In genomic region chr9:19173598-19174125, GRCh38 we compare ENCODE assay signal across 1 cellular context.
TF ChIP-seq lines count a peak whose summit lies in the region.

No MANE protein-coding gene starts in this region.

TF ChIP-seq in HepG2, 621 proteins besides CTCF, POLR2A, EP300 and RAD21 (continued from another document and continues in another):
- peak in 1 of 2 experiments; percentile 22; a peak in 1 of 4 replicates for TF ChIP-seq REST (IDR thresholded peaks at IDR 0.05; ENCODE audit: borderline replicate concordance in 1 of 2, low read depth in 1 of 2, low read length in 2 of 2)
- 0 out of 2 replicates have a peak, but pooled peaks have one; percentile 8 for TF ChIP-seq STAG1 (CRISPR knock-in tag; IDR thresholded peaks at IDR 0.05)
- TF ChIP-seq ZNF710 (CRISPR knock-in tag; IDR thresholded peaks at IDR 0.05; ENCODE audit: borderline replicate concordance), result no peak
- TF ChIP-seq POLR2AphosphoS2 (IDR thresholded peaks at IDR 0.05; ENCODE audit: low read depth, low read length), result no peak
- TF ChIP-seq SOX5 (CRISPR knock-in tag; IDR thresholded peaks at IDR 0.05; ENCODE audit: borderline replicate concordance), result peak; percentile 74; the same call in 1 of the 2 replicates
- no peak for TF ChIP-seq ETS1 (CRISPR knock-in tag; IDR thresholded peaks at IDR 0.05)
- no peak for TF ChIP-seq FOXP1 (IDR thresholded peaks at IDR 0.05)
- peak; percentile 62; the same call in 1 of the 2 replicates for TF ChIP-seq FOXP1 (CRISPR knock-in tag; IDR thresholded peaks at IDR 0.05)
- no peak for TF ChIP-seq ATF1 (CRISPR knock-in tag; IDR thresholded peaks at IDR 0.05)
- TF ChIP-seq ZNF331 (CRISPR knock-in tag; IDR thresholded peaks at IDR 0.05), result peak; percentile 62; the same call in 1 of the 2 replicates
- peak; percentile 81 for TF ChIP-seq NR2F6 (IDR thresholded peaks at IDR 0.05)
- peak; percentile 78 for TF ChIP-seq NR2F6 (CRISPR knock-in tag; IDR thresholded peaks at IDR 0.05)
- TF ChIP-seq PHF21A (CRISPR knock-in tag; IDR thresholded peaks at IDR 0.05), result peak; percentile 71
- TF ChIP-seq ETV5 (CRISPR knock-in tag; IDR thresholded peaks at IDR 0.05; ENCODE audit: borderline replicate concordance), result peak; percentile 39; the same call in 1 of the 2 replicates
- peak; percentile 68; the same call in 1 of the 2 replicates for TF ChIP-seq ZNF430 (CRISPR knock-in tag; IDR thresholded peaks at IDR 0.05)
- no peak for TF ChIP-seq ZMAT5 (CRISPR knock-in tag; IDR thresholded peaks at IDR 0.05; ENCODE audit: borderline replicate concordance, low read depth)
- TF ChIP-seq ZNF235 (CRISPR knock-in tag; IDR thresholded peaks at IDR 0.05; ENCODE audit: borderline replicate concordance), result no peak
- peak; percentile 48; the same call in 1 of the 2 replicates for TF ChIP-seq ZBTB37 (CRISPR knock-in tag; IDR thresholded peaks at IDR 0.05)
- no peak for TF ChIP-seq E2F5 (CRISPR knock-in tag; conservative IDR thresholded peaks at IDR 0.05)
- no peak for TF ChIP-seq ZNF432 (CRISPR knock-in tag; IDR thresholded peaks at IDR 0.05; ENCODE audit: borderline replicate concordance)
- TF ChIP-seq TBL1XR1 (IDR thresholded peaks at IDR 0.05; ENCODE audit: borderline replicate concordance, low read length, partially characterized antibody), result no peak
- no peak for TF ChIP-seq NFRKB (IDR thresholded peaks at IDR 0.05)
- 0 out of 2 replicates have a peak, but pooled peaks have one; percentile 12 for TF ChIP-seq THAP11 (CRISPR knock-in tag; IDR thresholded peaks at IDR 0.05)
- TF ChIP-seq ZNF598 (CRISPR knock-in tag; IDR thresholded peaks at IDR 0.05; ENCODE audit: borderline replicate concordance), result no peak
- 0 out of 2 replicates have a peak, but pooled peaks have one; percentile 35 for TF ChIP-seq ZBTB33 (CRISPR knock-in tag; IDR thresholded peaks at IDR 0.05)
- TF ChIP-seq SAP130 (CRISPR knock-in tag; IDR thresholded peaks at IDR 0.05; ENCODE audit: low read depth), result peak; percentile 36; the same call in 1 of the 2 replicates
- no peak for TF ChIP-seq SOX6 (IDR thresholded peaks at IDR 0.05)
- peak; percentile 92 for TF ChIP-seq SOX6 (CRISPR knock-in tag; IDR thresholded peaks at IDR 0.05)
- no peak for TF ChIP-seq JUND (CRISPR knock-in tag; IDR thresholded peaks at IDR 0.05)
- TF ChIP-seq ZNF839 (CRISPR knock-in tag; IDR thresholded peaks at IDR 0.05; ENCODE audit: borderline replicate concordance), result no peak
- TF ChIP-seq PATZ1 (CRISPR knock-in tag; IDR thresholded peaks at IDR 0.05), result 0 out of 2 replicates have a peak, but pooled peaks have one; percentile 45
- TF ChIP-seq GATAD2A (CRISPR knock-in tag; IDR thresholded peaks at IDR 0.05), result peak; percentile 80
- TF ChIP-seq ZNF207 (IDR thresholded peaks at IDR 0.05; ENCODE audit: borderline replicate concordance), result no peak
- no peak for TF ChIP-seq KDM5B (CRISPR knock-in tag; IDR thresholded peaks at IDR 0.05; ENCODE audit: borderline replicate concordance)
- TF ChIP-seq GFI1 (CRISPR knock-in tag; IDR thresholded peaks at IDR 0.05; ENCODE audit: borderline replicate concordance), result peak; percentile 73; the same call in 1 of the 2 replicates
- no peak for TF ChIP-seq ZBTB20 (CRISPR knock-in tag; IDR thresholded peaks at IDR 0.05; ENCODE audit: borderline replicate concordance, low read depth)
- TF ChIP-seq ZBTB14 (CRISPR knock-in tag; IDR thresholded peaks at IDR 0.05), result no peak
- no peak for TF ChIP-seq ZBTB7A (CRISPR knock-in tag; IDR thresholded peaks at IDR 0.05)
- peak; percentile 86; the same call in 1 of the 2 replicates for TF ChIP-seq ZNF609 (CRISPR knock-in tag; IDR thresholded peaks at IDR 0.05; ENCODE audit: borderline replicate concordance)
